ENCODE assay signal across 14 cellular contexts in the genomic region with DNA sequence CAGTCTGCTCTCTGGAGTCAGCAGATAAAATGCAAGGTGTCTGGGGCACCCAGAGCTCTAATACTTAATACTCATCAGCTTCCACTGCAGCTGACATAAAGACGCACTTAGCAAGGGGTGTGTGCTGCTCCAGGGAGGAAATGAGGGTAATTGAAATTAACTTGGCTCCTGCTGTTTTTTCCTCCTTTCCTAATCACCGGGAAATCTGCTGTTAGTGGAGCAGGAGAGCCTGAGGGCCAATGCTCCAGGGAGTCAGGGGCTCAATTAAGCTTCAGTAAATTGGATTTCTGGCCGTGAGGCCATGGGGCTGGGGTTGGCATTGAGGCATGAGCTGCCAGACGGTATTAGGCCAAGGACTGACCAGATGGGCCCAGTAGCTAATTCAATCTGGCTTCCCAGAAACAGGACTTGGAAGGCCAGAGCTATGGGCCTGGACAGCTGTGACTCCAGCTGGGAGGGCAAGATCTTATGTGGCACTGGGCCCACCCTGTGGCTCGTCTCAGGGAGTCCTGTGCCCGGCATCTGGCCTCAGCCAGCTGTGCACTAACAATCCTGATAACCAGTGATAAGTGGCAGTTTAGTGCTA. TPM values are rescaled to one million over a fixed set of nuclear protein-coding genes. Genes with fewer than 3 reads are reported as not detected.
A peak's percentile ranks its signal among the peaks of the same experiment; 100 is the strongest.
DNase-seq lines count a peak whose midpoint lies in the region; ATAC-seq and TF ChIP-seq lines count a peak whose summit lies in the region.
"Had no signal": no experiment of that assay in that cellular context is flagged by ENCODE, and none has a peak within 500 bp of the region (broad histone marks: within the 10 kb centered on the region; RNA-seq: fewer than 3 reads in every experiment).

No MANE protein-coding gene starts in this region.

- peak overlapping the region; percentile 12; the same call in 1 of the 2 replicates for H3K4me3 ChIP-seq in GM23338
- no peak overlapping the region for H3K4me3 ChIP-seq in MG63
- no peak overlapping the region for H3K4me3 ChIP-seq in mucosa of descending colon
- H3K4me3 ChIP-seq: body of pancreas had no signal

- H3K9me2 ChIP-seq in GM23338 (ENCODE audit: insufficient read depth), result no peaks in the 10 kb centered on the region

- H3K4me1 ChIP-seq in GM23338 (ENCODE audit: insufficient read depth) (peaks cover 48% of the 10 kb centered on the region), mucosa of descending colon (ENCODE audit: low read depth) (no peaks in the 10 kb centered on the region)
- H3K4me1 ChIP-seq: body of pancreas had no signal

- H3K36me3 Mint-ChIP-seq in GM23338 (ENCODE audit: low read depth) (no peaks in the 10 kb centered on the region), progenitor cell of endocrine pancreas (ENCODE audit: insufficient read depth) (no peaks in the 10 kb centered on the region)
- H3K36me3 Mint-ChIP-seq: memory B cell had no signal

- no peak overlapping the region for H2AFZ ChIP-seq in GM23338

- ATAC-seq in GM23338 (peak; percentile 45), mucosa of descending colon (no peak), GM18861 (IDR thresholded peaks at IDR 0.05; ENCODE audit: unreplicated experiment) (no peak)
- ATAC-seq: activated T-helper 17 cell treated with anti-CD3 and anti-CD28 coated beads, Interleukin-2, amount 50 U/mL, for 72 hours; body of pancreas; stimulated activated naive CD8-positive, alpha-beta T cell treated with anti-CD3 and anti-CD28 coated beads, Interleukin-15, amount 100 ng/mL, for 72 hours had no signal

- H3K4me3 Mint-ChIP-seq in GM23338 (peak overlapping the region; percentile 45), progenitor cell of endocrine pancreas (ENCODE audit: low read depth) (no peak overlapping the region)
- H3K4me3 Mint-ChIP-seq: activated T-helper 17 cell treated with anti-CD3 and anti-CD28 coated beads, Interleukin-2, amount 50 U/mL, for 72 hours; memory B cell; stimulated activated naive CD8-positive, alpha-beta T cell treated with anti-CD3 and anti-CD28 coated beads, Interleukin-15, amount 100 ng/mL, for 72 hours had no signal

- no peaks in the 10 kb centered on the region for H3F3A ChIP-seq in GM23338 (replicated peaks; ENCODE audit: low read depth)

- H3K27me3 Mint-ChIP-seq in GM23338 (ENCODE audit: insufficient read depth, low read depth, poor library complexity) (peaks cover 20% of the 10 kb centered on the region), progenitor cell of endocrine pancreas (peaks cover 11% of the 10 kb centered on the region)

- no peaks in the 10 kb centered on the region for H3K9me3 ChIP-seq in MG63
- H3K9me3 ChIP-seq in mucosa of descending colon, result no peaks in the 10 kb centered on the region
- H3K9me3 ChIP-seq: body of pancreas had no signal

- peak; percentile 69 for DNase-seq in GM23338 (ENCODE audit: low spot score)
- DNase-seq in NCI-H2171 (lab: John Stamatoyannopoulos, UW), result peak; percentile 87
- peak; percentile 66 for DNase-seq in ecto neural progenitor cell (ENCODE audit: low spot score)
- DNase-seq in progenitor cell of endocrine pancreas (ENCODE audit: low spot score, unreplicated experiment), result no peak
- DNase-seq in KG1 (lab: John Stamatoyannopoulos, UW), result no peak
- no peak for DNase-seq in MG63
- no peak for DNase-seq in mucosa of descending colon
- DNase-seq: activated CD4-positive, alpha-beta T cell treated with anti-CD3 and anti-CD28 coated beads for 48 hours; stimulated activated CD4-positive, alpha-beta T cell treated with anti-CD3 and anti-CD28 coated beads, Interleukin-4, amount 100 ng/mL, for 4 hours; stimulated activated naive CD8-positive, alpha-beta T cell treated with anti-CD3 and anti-CD28 coated beads, Interleukin-15, amount 100 ng/mL, for 72 hours had no signal

- intact Hi-C loops in mucosa of descending colon (cut with DNase I, micrococcal nuclease), result no loop called here

- no peaks in the 10 kb centered on the region for H3K9me3 Mint-ChIP-seq in GM23338
- no peaks in the 10 kb centered on the region for H3K9me3 Mint-ChIP-seq in progenitor cell of endocrine pancreas (ENCODE audit: low read depth)
- H3K9me3 Mint-ChIP-seq: activated T-helper 17 cell treated with anti-CD3 and anti-CD28 coated beads, Interleukin-2, amount 50 U/mL, for 72 hours; memory B cell; stimulated activated naive CD8-positive, alpha-beta T cell treated with anti-CD3 and anti-CD28 coated beads, Interleukin-15, amount 100 ng/mL, for 72 hours had no signal

- peak overlapping the region; percentile 33 for H3K4me2 ChIP-seq in GM23338

- peak overlapping the region; percentile 82; the same call in 1 of the 2 replicates for H3K27ac Mint-ChIP-seq in GM23338
- H3K27ac Mint-ChIP-seq in progenitor cell of endocrine pancreas, result peak overlapping the region; percentile 7
- H3K27ac Mint-ChIP-seq: activated T-helper 17 cell treated with anti-CD3 and anti-CD28 coated beads, Interleukin-2, amount 50 U/mL, for 72 hours; memory B cell had no signal

- H3K79me2 ChIP-seq in GM23338 (replicated peaks; ENCODE audit: insufficient read depth), result no peaks in the 10 kb centered on the region

- H3K4me1 Mint-ChIP-seq in GM23338 (peaks cover 52% of the 10 kb centered on the region), progenitor cell of endocrine pancreas (ENCODE audit: low read depth) (peaks cover 9% of the 10 kb centered on the region)
- H3K4me1 Mint-ChIP-seq: activated T-helper 17 cell treated with anti-CD3 and anti-CD28 coated beads, Interleukin-2, amount 50 U/mL, for 72 hours; memory B cell; stimulated activated naive CD8-positive, alpha-beta T cell treated with anti-CD3 and anti-CD28 coated beads, Interleukin-15, amount 100 ng/mL, for 72 hours had no signal

- no peak for TF ChIP-seq CTCF in GM23338 (conservative IDR thresholded peaks at IDR 0.05; ENCODE audit: low read depth in 2 of 2)
- TF ChIP-seq CTCF in progenitor cell of endocrine pancreas (IDR thresholded peaks at IDR 0.05; ENCODE audit: unreplicated experiment), result no peak
- no peak for TF ChIP-seq CTCF in mucosa of descending colon (IDR thresholded peaks at IDR 0.05)

- H3K27ac ChIP-seq in GM23338 (ENCODE audit: low read depth), result no peak overlapping the region
- H3K27ac ChIP-seq: body of pancreas had no signal

- H3K27me3 ChIP-seq in GM23338 (ENCODE audit: insufficient read depth) (no peaks in the 10 kb centered on the region), MG63 (no peaks in the 10 kb centered on the region)
- H3K27me3 ChIP-seq: body of pancreas had no signal

- H3K36me3 ChIP-seq in GM23338 (ENCODE audit: insufficient read depth), result no peaks in the 10 kb centered on the region
- no peaks in the 10 kb centered on the region for H3K36me3 ChIP-seq in MG63
- no peaks in the 10 kb centered on the region for H3K36me3 ChIP-seq in mucosa of descending colon (ENCODE audit: low read depth)

- no peaks in the 10 kb centered on the region for H4K20me1 ChIP-seq in GM23338 (replicated peaks; ENCODE audit: insufficient read depth)

TF ChIP-seq in GM23338, 12 proteins besides CTCF, POLR2A, EP300 and RAD21:
- TF ChIP-seq NANOG (IDR thresholded peaks at IDR 0.05; ENCODE audit: borderline replicate concordance) (peak; percentile 95), REST (IDR thresholded peaks at IDR 0.05; ENCODE audit: unreplicated experiment) (no peak)
TF ChIP-seq in GM23338: peak in this region for 1.

RNA-seq across cellular contexts. Expression of gene CHRNB4, which starts 30.7 kb away (rescaled TPM):
- 1.0 and 1.6 TPM in 2 replicates for total RNA-seq in GM23338 (2014; rRNA removed; shearing (Covaris generic))
- 0.71 and 1.4 TPM in 2 replicates for polyA plus RNA-seq in GM23338 (2016; fragmentation: Nextera tagmentation; extraction: Ambion mirVana)
- total RNA-seq in progenitor cell of endocrine pancreas (1.0 and 2.4 TPM in 2 replicates), mucosa of descending colon (1 to 10 TPM in 1 of 3 donors, under 1 TPM in 1, not detected in 1; 0.29 to 2.4 TPM)
- not detected in 2 replicates for total RNA-seq in MG63 (2014; rRNA removed; shearing (Covaris generic); ENCODE audit: low replicate concordance)
- total RNA-seq: activated T-helper 17 cell treated with anti-CD3 and anti-CD28 coated beads, Interleukin-2, amount 50 U/mL, for 72 hours; body of pancreas had no signal

RNA-seq across cellular contexts. Expression of gene CHRNA3, which starts 50.9 kb away (rescaled TPM):
- 1.3 and 2.9 TPM in 2 replicates for total RNA-seq in GM23338 (2014; rRNA removed; shearing (Covaris generic))
- polyA plus RNA-seq in GM23338 (2016; fragmentation: Nextera tagmentation; extraction: Ambion mirVana), result 2.3 and 3.5 TPM in 2 replicates
- total RNA-seq in progenitor cell of endocrine pancreas (0.29 and 1.5 TPM in 2 replicates), mucosa of descending colon (10 to 100 TPM in 1 of 3 donors, 1 to 10 TPM in 2; 1.9 to 13.9 (median 4.8) TPM)
- total RNA-seq in MG63 (2014; rRNA removed; shearing (Covaris generic); ENCODE audit: low replicate concordance), result not detected in 2 replicates
- total RNA-seq: activated T-helper 17 cell treated with anti-CD3 and anti-CD28 coated beads, Interleukin-2, amount 50 U/mL, for 72 hours had no signal

Comparison
In these comparisons a context has a peak if more than half of its experiments do, and no peak if none do; other contexts are left out.
1. DNase-seq: peak in GM23338 (single experiment), NCI-H2171 (single experiment) and ecto neural progenitor cell (single experiment); none in progenitor cell of endocrine pancreas (single experiment), KG1 (single experiment), MG63 (single experiment) and mucosa of descending colon (0 of 3).